In genomic region chr5:149666212-149666852, GRCh38 we compare ENCODE assay signal across 1 cellular context.
TF ChIP-seq lines count a peak whose summit lies in the region.

No MANE protein-coding gene starts in this region.

TF ChIP-seq in K562, 482 proteins besides CTCF, POLR2A, EP300 and RAD21 (continued from another document and continues in another):
- no peak for TF ChIP-seq TSHZ1 (CRISPR knock-in tag; IDR thresholded peaks at IDR 0.05)
- TF ChIP-seq NFE2 (IDR thresholded peaks at IDR 0.05; ENCODE audit: low read depth), result peak; percentile 96
- no peak for TF ChIP-seq ZNF121 (CRISPR knock-in tag; conservative IDR thresholded peaks at IDR 0.05)
- no peak for TF ChIP-seq ZNF324 (CRISPR knock-in tag; IDR thresholded peaks at IDR 0.05)
- no peak for TF ChIP-seq BDP1 (IDR thresholded peaks at IDR 0.05; ENCODE audit: insufficient read depth, insufficient read length)
- TF ChIP-seq ZBTB9 (CRISPR knock-in tag; IDR thresholded peaks at IDR 0.05), result no peak
- TF ChIP-seq, protein P1, sequence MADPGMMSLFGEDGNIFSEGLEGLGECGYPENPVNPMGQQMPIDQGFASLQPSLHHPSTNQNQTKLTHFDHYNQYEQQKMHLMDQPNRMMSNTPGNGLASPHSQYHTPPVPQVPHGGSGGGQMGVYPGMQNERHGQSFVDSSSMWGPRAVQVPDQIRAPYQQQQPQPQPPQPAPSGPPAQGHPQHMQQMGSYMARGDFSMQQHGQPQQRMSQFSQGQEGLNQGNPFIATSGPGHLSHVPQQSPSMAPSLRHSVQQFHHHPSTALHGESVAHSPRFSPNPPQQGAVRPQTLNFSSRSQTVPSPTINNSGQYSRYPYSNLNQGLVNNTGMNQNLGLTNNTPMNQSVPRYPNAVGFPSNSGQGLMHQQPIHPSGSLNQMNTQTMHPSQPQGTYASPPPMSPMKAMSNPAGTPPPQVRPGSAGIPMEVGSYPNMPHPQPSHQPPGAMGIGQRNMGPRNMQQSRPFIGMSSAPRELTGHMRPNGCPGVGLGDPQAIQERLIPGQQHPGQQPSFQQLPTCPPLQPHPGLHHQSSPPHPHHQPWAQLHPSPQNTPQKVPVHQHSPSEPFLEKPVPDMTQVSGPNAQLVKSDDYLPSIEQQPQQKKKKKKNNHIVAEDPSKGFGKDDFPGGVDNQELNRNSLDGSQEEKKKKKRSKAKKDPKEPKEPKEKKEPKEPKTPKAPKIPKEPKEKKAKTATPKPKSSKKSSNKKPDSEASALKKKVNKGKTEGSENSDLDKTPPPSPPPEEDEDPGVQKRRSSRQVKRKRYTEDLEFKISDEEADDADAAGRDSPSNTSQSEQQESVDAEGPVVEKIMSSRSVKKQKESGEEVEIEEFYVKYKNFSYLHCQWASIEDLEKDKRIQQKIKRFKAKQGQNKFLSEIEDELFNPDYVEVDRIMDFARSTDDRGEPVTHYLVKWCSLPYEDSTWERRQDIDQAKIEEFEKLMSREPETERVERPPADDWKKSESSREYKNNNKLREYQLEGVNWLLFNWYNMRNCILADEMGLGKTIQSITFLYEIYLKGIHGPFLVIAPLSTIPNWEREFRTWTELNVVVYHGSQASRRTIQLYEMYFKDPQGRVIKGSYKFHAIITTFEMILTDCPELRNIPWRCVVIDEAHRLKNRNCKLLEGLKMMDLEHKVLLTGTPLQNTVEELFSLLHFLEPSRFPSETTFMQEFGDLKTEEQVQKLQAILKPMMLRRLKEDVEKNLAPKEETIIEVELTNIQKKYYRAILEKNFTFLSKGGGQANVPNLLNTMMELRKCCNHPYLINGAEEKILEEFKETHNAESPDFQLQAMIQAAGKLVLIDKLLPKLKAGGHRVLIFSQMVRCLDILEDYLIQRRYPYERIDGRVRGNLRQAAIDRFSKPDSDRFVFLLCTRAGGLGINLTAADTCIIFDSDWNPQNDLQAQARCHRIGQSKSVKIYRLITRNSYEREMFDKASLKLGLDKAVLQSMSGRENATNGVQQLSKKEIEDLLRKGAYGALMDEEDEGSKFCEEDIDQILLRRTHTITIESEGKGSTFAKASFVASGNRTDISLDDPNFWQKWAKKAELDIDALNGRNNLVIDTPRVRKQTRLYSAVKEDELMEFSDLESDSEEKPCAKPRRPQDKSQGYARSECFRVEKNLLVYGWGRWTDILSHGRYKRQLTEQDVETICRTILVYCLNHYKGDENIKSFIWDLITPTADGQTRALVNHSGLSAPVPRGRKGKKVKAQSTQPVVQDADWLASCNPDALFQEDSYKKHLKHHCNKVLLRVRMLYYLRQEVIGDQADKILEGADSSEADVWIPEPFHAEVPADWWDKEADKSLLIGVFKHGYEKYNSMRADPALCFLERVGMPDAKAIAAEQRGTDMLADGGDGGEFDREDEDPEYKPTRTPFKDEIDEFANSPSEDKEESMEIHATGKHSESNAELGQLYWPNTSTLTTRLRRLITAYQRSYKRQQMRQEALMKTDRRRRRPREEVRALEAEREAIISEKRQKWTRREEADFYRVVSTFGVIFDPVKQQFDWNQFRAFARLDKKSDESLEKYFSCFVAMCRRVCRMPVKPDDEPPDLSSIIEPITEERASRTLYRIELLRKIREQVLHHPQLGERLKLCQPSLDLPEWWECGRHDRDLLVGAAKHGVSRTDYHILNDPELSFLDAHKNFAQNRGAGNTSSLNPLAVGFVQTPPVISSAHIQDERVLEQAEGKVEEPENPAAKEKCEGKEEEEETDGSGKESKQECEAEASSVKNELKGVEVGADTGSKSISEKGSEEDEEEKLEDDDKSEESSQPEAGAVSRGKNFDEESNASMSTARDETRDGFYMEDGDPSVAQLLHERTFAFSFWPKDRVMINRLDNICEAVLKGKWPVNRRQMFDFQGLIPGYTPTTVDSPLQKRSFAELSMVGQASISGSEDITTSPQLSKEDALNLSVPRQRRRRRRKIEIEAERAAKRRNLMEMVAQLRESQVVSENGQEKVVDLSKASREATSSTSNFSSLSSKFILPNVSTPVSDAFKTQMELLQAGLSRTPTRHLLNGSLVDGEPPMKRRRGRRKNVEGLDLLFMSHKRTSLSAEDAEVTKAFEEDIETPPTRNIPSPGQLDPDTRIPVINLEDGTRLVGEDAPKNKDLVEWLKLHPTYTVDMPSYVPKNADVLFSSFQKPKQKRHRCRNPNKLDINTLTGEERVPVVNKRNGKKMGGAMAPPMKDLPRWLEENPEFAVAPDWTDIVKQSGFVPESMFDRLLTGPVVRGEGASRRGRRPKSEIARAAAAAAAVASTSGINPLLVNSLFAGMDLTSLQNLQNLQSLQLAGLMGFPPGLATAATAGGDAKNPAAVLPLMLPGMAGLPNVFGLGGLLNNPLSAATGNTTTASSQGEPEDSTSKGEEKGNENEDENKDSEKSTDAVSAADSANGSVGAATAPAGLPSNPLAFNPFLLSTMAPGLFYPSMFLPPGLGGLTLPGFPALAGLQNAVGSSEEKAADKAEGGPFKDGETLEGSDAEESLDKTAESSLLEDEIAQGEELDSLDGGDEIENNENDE (IDR thresholded peaks at IDR 0.05; ENCODE audit: low read depth, low read length), result no peak
- TF ChIP-seq MAFK (IDR thresholded peaks at IDR 0.05; ENCODE audit: low read length), result peak; percentile 80
- no peak for TF ChIP-seq XRCC4 (IDR thresholded peaks at IDR 0.05; ENCODE audit: extremely low read depth, insufficient read depth, insufficient read length)
- TF ChIP-seq CEBPG (CRISPR knock-in tag; IDR thresholded peaks at IDR 0.05), result no peak
- TF ChIP-seq CEBPG (tag; conservative IDR thresholded peaks at IDR 0.05 in 1 of 2, IDR thresholded peaks at IDR 0.05 in 1 of 2), result 0 out of 4 replicates have a peak, but pooled peaks have one; percentile 7 to 33
- TF ChIP-seq TSC22D4 (tag; IDR thresholded peaks at IDR 0.05), result no peak
- TF ChIP-seq GATAD2A (IDR thresholded peaks at IDR 0.05), result no peak
- TF ChIP-seq, protein P2, sequence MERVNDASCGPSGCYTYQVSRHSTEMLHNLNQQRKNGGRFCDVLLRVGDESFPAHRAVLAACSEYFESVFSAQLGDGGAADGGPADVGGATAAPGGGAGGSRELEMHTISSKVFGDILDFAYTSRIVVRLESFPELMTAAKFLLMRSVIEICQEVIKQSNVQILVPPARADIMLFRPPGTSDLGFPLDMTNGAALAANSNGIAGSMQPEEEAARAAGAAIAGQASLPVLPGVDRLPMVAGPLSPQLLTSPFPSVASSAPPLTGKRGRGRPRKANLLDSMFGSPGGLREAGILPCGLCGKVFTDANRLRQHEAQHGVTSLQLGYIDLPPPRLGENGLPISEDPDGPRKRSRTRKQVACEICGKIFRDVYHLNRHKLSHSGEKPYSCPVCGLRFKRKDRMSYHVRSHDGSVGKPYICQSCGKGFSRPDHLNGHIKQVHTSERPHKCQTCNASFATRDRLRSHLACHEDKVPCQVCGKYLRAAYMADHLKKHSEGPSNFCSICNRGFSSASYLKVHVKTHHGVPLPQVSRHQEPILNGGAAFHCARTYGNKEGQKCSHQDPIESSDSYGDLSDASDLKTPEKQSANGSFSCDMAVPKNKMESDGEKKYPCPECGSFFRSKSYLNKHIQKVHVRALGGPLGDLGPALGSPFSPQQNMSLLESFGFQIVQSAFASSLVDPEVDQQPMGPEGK (CRISPR knock-in tag; IDR thresholded peaks at IDR 0.05; ENCODE audit: borderline replicate concordance), result no peak
- no peak for TF ChIP-seq AFF1 (IDR thresholded peaks at IDR 0.05; ENCODE audit: low read depth in 1 of 2, partially characterized antibody in 2 of 2)
- TF ChIP-seq, protein P3, sequence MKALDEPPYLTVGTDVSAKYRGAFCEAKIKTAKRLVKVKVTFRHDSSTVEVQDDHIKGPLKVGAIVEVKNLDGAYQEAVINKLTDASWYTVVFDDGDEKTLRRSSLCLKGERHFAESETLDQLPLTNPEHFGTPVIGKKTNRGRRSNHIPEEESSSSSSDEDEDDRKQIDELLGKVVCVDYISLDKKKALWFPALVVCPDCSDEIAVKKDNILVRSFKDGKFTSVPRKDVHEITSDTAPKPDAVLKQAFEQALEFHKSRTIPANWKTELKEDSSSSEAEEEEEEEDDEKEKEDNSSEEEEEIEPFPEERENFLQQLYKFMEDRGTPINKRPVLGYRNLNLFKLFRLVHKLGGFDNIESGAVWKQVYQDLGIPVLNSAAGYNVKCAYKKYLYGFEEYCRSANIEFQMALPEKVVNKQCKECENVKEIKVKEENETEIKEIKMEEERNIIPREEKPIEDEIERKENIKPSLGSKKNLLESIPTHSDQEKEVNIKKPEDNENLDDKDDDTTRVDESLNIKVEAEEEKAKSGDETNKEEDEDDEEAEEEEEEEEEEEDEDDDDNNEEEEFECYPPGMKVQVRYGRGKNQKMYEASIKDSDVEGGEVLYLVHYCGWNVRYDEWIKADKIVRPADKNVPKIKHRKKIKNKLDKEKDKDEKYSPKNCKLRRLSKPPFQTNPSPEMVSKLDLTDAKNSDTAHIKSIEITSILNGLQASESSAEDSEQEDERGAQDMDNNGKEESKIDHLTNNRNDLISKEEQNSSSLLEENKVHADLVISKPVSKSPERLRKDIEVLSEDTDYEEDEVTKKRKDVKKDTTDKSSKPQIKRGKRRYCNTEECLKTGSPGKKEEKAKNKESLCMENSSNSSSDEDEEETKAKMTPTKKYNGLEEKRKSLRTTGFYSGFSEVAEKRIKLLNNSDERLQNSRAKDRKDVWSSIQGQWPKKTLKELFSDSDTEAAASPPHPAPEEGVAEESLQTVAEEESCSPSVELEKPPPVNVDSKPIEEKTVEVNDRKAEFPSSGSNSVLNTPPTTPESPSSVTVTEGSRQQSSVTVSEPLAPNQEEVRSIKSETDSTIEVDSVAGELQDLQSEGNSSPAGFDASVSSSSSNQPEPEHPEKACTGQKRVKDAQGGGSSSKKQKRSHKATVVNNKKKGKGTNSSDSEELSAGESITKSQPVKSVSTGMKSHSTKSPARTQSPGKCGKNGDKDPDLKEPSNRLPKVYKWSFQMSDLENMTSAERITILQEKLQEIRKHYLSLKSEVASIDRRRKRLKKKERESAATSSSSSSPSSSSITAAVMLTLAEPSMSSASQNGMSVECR (CRISPR knock-in tag; IDR thresholded peaks at IDR 0.05), result no peak
- TF ChIP-seq ZNF707 (CRISPR knock-in tag; conservative IDR thresholded peaks at IDR 0.05), result no peak
- TF ChIP-seq MYC (IDR thresholded peaks at IDR 0.05; ENCODE audit: low read depth, low read length), result no peak
- no peak for TF ChIP-seq MYC (CRISPR knock-in tag; IDR thresholded peaks at IDR 0.05; ENCODE audit: borderline replicate concordance, low read depth)
- no peak for TF ChIP-seq NRF1 (conservative IDR thresholded peaks at IDR 0.05 in 1 of 2, IDR thresholded peaks at IDR 0.05 in 1 of 2)
- no peak for TF ChIP-seq DIDO1 (tag; IDR thresholded peaks at IDR 0.05; ENCODE audit: low read depth)
- TF ChIP-seq MAZ (CRISPR knock-in tag; conservative IDR thresholded peaks at IDR 0.05 in 1 of 2, IDR thresholded peaks at IDR 0.05 in 1 of 2), result 0 out of 4 replicates have a peak, but pooled peaks of 1 of the 2 experiments have one; percentile 39
- TF ChIP-seq RBM25 (IDR thresholded peaks at IDR 0.05; ENCODE audit: low read depth, low read length, severe bottlenecking), result no peak
- TF ChIP-seq NEUROD1 (IDR thresholded peaks at IDR 0.05; ENCODE audit: borderline replicate concordance, low read depth, low read length, partially characterized antibody), result peak; percentile 31
